11 cellular contexts compared by ENCODE assay signal in genomic region chr2:128362889-128363228, GRCh38. TPM values are rescaled to one million over a fixed set of nuclear protein-coding genes. Genes with fewer than 3 reads are reported as not detected.
A peak's percentile ranks its signal among the peaks of the same experiment; 100 is the strongest.
DNase-seq lines count a peak whose midpoint lies in the region; ATAC-seq lines count a peak whose summit lies in the region.
"Had no signal": no experiment of that assay in that cellular context is flagged by ENCODE, and none has a peak within 500 bp of the region (broad histone marks: within the 10 kb centered on the region; RNA-seq: fewer than 3 reads in every experiment).

No MANE protein-coding gene starts in this region.

- in situ Hi-C loops in ACHN (cut with HindIII; ENCODE audit: low pct_ligation_motif_present, low pct_unique_long_range_greater_than_20kb, low sequenced_read_pairs), result no loop called here

- H3K4me3 ChIP-seq in HUES48 (ENCODE audit: low read depth, low read length) (no peak overlapping the region), mesodermal cell (ENCODE audit: extremely low read depth, insufficient read depth, low read length, poor library complexity, severe bottlenecking) (no peak overlapping the region)
- H3K4me3 ChIP-seq: lung had no signal

- H3K9ac ChIP-seq in HUES48 (ENCODE audit: low read depth, low read length), result no peak overlapping the region

- H3K27me3 ChIP-seq in HUES48 (ENCODE audit: control insufficient read depth, insufficient read depth, low read length), result peaks cover 3% of the 10 kb centered on the region

- H3K9me3 ChIP-seq in HUES48 (ENCODE audit: control insufficient read depth, insufficient read depth, low read length) (no peaks in the 10 kb centered on the region), mesodermal cell (ENCODE audit: control insufficient read depth, low read length) (no peaks in the 10 kb centered on the region)

- ATAC-seq in HG03135 (IDR thresholded peaks at IDR 0.05; ENCODE audit: unreplicated experiment) (no peak), GM21717 (IDR thresholded peaks at IDR 0.05; ENCODE audit: unreplicated experiment) (no peak)

- no peaks in the 10 kb centered on the region for H3K36me3 ChIP-seq in HUES48 (ENCODE audit: control insufficient read depth, insufficient read depth, low read length)
- H3K36me3 ChIP-seq in mesodermal cell (ENCODE audit: control insufficient read depth, insufficient read depth, low read length), result no peaks in the 10 kb centered on the region

- H3K4me1 ChIP-seq in HUES48 (ENCODE audit: control insufficient read depth, insufficient read depth, low read length) (peaks cover 22% of the 10 kb centered on the region), mesodermal cell (ENCODE audit: control insufficient read depth, insufficient read depth, low read length, poor library complexity, severe bottlenecking) (peaks cover 34% of the 10 kb centered on the region)

- H3K27ac ChIP-seq in HUES48 (ENCODE audit: low read depth, low read length) (peak overlapping the region; percentile 83), mesodermal cell (ENCODE audit: low read depth, low read length, severe bottlenecking) (peak overlapping the region; percentile 94)
- H3K27ac ChIP-seq: C4-2B had no signal

- DNase-seq in ACHN (peak; percentile 71), dedifferentiated amniotic fluid mesenchymal stem cell (ENCODE audit: extremely low spot score) (peak; percentile 81), nucleus accumbens (lab: John Stamatoyannopoulos, UW) (no peak), SK-N-DZ (ENCODE audit: low spot score) (no peak)
- DNase-seq: dermis blood vessel endothelial cell had no signal

- 5 to 6% methylated on average over 4 of the region's 6 CpGs for WGBS in mesodermal cell (ENCODE audit: insufficient coverage in 2 of 2), 2 experiments

RNA-seq across cellular contexts. Expression of gene HS6ST1, which starts 44.2 kb away (rescaled TPM):
- 22.0 TPM for polyA plus RNA-seq in mesodermal cell (2013, experiment 1 of 2)
- 18.4 TPM for polyA plus RNA-seq in mesodermal cell (2013, experiment 2 of 2)
- 19.7 and 20.5 TPM in 2 replicates for polyA plus RNA-seq in SK-N-DZ (2014; cell fraction: cytosol; rRNA removed)
- 10.5 and 11.1 TPM in 2 replicates for polyA plus RNA-seq in SK-N-DZ (2014; cell fraction: nucleus; rRNA removed)

Comparison
In these comparisons a context has a peak if more than half of its experiments do, and no peak if none do; other contexts are left out.
1. DNase-seq: peak in ACHN (single experiment) and dedifferentiated amniotic fluid mesenchymal stem cell (single experiment); none in nucleus accumbens (0 of 56) and SK-N-DZ (single experiment).